In the genomic region with DNA sequence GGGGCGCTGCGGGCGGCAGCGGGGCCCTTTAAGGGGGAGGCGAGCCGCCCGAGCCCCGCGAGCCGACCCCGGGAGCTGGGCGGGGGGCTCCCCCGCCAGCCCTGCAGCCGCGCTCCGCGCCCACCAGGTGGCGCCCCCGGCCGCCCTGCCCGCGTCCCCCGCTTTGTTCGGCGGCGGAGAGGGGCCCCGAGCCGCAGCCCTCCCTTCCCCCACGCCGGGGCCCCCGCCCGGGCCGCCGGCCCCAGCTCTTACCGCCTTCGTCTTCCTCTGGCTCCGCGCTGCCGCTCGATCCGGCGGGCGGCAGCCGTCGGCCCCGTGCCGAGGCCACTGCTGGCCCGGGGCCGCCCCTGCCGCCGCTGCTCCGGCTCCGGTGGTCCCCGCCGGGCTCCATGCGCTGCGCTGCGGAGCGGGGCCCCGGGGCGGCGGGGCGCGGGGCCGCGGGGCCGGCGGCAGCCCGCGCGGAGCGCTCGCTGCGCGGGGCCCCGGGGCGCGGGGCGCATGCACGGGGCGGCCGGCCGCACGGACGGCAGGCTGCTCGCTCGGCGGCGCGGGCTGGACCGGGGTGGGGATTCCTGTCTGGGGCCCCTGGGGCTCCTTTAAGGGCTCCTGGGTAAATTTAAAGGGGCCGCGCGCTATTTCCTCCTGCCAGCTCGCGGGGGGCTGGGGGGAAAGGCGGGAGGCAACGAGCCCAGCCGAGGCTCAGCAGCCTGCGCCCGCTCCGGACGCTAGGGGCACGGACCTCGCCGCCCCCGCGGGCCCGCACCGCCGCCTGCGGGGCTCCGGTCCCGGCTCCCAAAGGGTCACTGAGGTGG, we compare ENCODE assay signal across 7 cellular contexts. TPM values are rescaled to one million over a fixed set of nuclear protein-coding genes. Genes with fewer than 3 reads are reported as not detected.
DNase-seq lines count a peak whose midpoint lies in the region; ATAC-seq and TF ChIP-seq lines count a peak whose summit lies in the region.

TSS of gene ZFTA (minus strand) at position 544 of the 812 bp plus-strand sequence. CDS start at position 391, 153 bp downstream.

- H3K27ac Mint-ChIP-seq in activated CD8-positive, alpha-beta memory T cell treated with anti-CD3 and anti-CD28 coated beads, Interleukin-2, amount 10 ng/mL, durations not matched to agents 7 days and 5 days: peak within 1 kb of the TSS; percentile 70
- H3K27ac Mint-ChIP-seq in endothelial cell (ENCODE audit: unreplicated experiment) (peak within 1 kb of the TSS; percentile 85), mesothelial cell of epicardium (peak within 1 kb of the TSS; percentile 94)

- CTCF ChIA-PET in activated CD8-positive, alpha-beta memory T cell treated with anti-CD3 and anti-CD28 coated beads, Interleukin-2, amount 10 ng/mL, durations not matched to agents 7 days and 5 days (lab: Charles Lee): interaction anchor here (0.8 to 4.6 kb wide), 25 partner anchors 11 to 384 kb away, joined by 3 to 21 read pairs (median 4); partner anchors contain the start of genes COX8A, MARK2 and PLAAT4

- TF ChIP-seq CTCF in endothelial cell (IDR thresholded peaks at IDR 0.05; ENCODE audit: unreplicated experiment): peak; percentile 90
- peak; percentile 66 for TF ChIP-seq CTCF in mesothelial cell of epicardium (IDR thresholded peaks at IDR 0.05; ENCODE audit: unreplicated experiment)

- H3K27me3 Mint-ChIP-seq in activated CD8-positive, alpha-beta memory T cell treated with anti-CD3 and anti-CD28 coated beads, Interleukin-2, amount 10 ng/mL, durations not matched to agents 7 days and 5 days: peaks cover 29% of the 10 kb centered on the region
- peaks cover 6% of the 10 kb centered on the region for H3K27me3 Mint-ChIP-seq in endothelial cell (ENCODE audit: unreplicated experiment)
- peaks cover 2% of the 10 kb centered on the region for H3K27me3 Mint-ChIP-seq in mesothelial cell of epicardium (ENCODE audit: low read depth)

- TF ChIP-seq POLR2A in GM18505 (IDR thresholded peaks at IDR 0.05; ENCODE audit: borderline replicate concordance, extremely low read depth, insufficient read depth, insufficient read length): no peak

- ATAC-seq in GM18505 (IDR thresholded peaks at IDR 0.05; ENCODE audit: unreplicated experiment): peak; percentile 50
- peak; percentile 58 for ATAC-seq in HG02981 (IDR thresholded peaks at IDR 0.05; ENCODE audit: unreplicated experiment)
- ATAC-seq in activated CD8-positive, alpha-beta memory T cell treated with anti-CD3 and anti-CD28 coated beads, Interleukin-2, amount 10 ng/mL, durations not matched to agents 7 days and 5 days: peak; percentile 68

- DNase-seq in NCI-H69 (lab: John Stamatoyannopoulos, UW) (peak; percentile 91), endothelial cell (ENCODE audit: low spot score) (peak; percentile 83), mesothelial cell of epicardium (ENCODE audit: low spot score in 2 of 2, unreplicated experiment in 2 of 2) (peak; percentile 73 to 93)
- DNase-seq in activated CD8-positive, alpha-beta memory T cell treated with anti-CD3 and anti-CD28 coated beads, Interleukin-2, amount 10 ng/mL, durations not matched to agents 7 days and 5 days: peak; percentile 61
- DNase-seq in stimulated activated CD8-positive, alpha-beta memory T cell treated with anti-CD3 and anti-CD28 coated beads, Interleukin-4, amount 100 ng/mL, for 24 hours (ENCODE audit: low read depth): peak; percentile 52

- no peaks in the 10 kb centered on the region for H3K9me3 Mint-ChIP-seq in activated CD8-positive, alpha-beta memory T cell treated with anti-CD3 and anti-CD28 coated beads, Interleukin-2, amount 10 ng/mL, durations not matched to agents 7 days and 5 days (ENCODE audit: low read depth)
- H3K9me3 Mint-ChIP-seq in endothelial cell (ENCODE audit: unreplicated experiment) (no peaks in the 10 kb centered on the region), mesothelial cell of epicardium (no peaks in the 10 kb centered on the region)

- no peaks in the 10 kb centered on the region for H3K36me3 Mint-ChIP-seq in activated CD8-positive, alpha-beta memory T cell treated with anti-CD3 and anti-CD28 coated beads, Interleukin-2, amount 10 ng/mL, durations not matched to agents 7 days and 5 days
- peaks cover 11% of the 10 kb centered on the region for H3K36me3 Mint-ChIP-seq in endothelial cell (ENCODE audit: low read depth, unreplicated experiment)
- H3K36me3 Mint-ChIP-seq in mesothelial cell of epicardium: no peaks in the 10 kb centered on the region

- H3K4me3 Mint-ChIP-seq in activated CD8-positive, alpha-beta memory T cell treated with anti-CD3 and anti-CD28 coated beads, Interleukin-2, amount 10 ng/mL, durations not matched to agents 7 days and 5 days: peak within 1 kb of the TSS; percentile 87
- H3K4me3 Mint-ChIP-seq in endothelial cell (ENCODE audit: unreplicated experiment) (peak within 1 kb of the TSS; percentile 97), mesothelial cell of epicardium (peak within 1 kb of the TSS; percentile 86)

- peaks cover 15% of the 10 kb centered on the region for H3K4me1 Mint-ChIP-seq in activated CD8-positive, alpha-beta memory T cell treated with anti-CD3 and anti-CD28 coated beads, Interleukin-2, amount 10 ng/mL, durations not matched to agents 7 days and 5 days
- H3K4me1 Mint-ChIP-seq in endothelial cell (ENCODE audit: unreplicated experiment) (peaks cover 24% of the 10 kb centered on the region), mesothelial cell of epicardium (peaks cover 37% of the 10 kb centered on the region)

RNA-seq across cellular contexts. Expression of gene ZFTA, which starts in this region (rescaled TPM):
- 1 to 10 TPM; 2.6 to 4.2 TPM for total RNA-seq in activated CD8-positive, alpha-beta memory T cell treated with anti-CD3 and anti-CD28 coated beads, Interleukin-2, amount 10 ng/mL, durations not matched to agents 7 days and 5 days
- total RNA-seq in endothelial cell (ENCODE audit: unreplicated experiment) (41.1 TPM), mesothelial cell of epicardium (56.8 to 62.1 TPM (median 58.5 TPM) in 3 replicates)

Comparison
In these comparisons a context has a peak if more than half of its experiments do, and no peak if none do; other contexts are left out.
1. Peak in every context shown above with its lines: DNase-seq and ATAC-seq.